In genomic region chr16:48720266-48720665, GRCh38 we compare ENCODE assay signal across 12 cellular contexts.
DNase-seq lines count a peak whose midpoint lies in the region; ATAC-seq and TF ChIP-seq lines count a peak whose summit lies in the region.
"Had no signal": no experiment of that assay in that cellular context is flagged by ENCODE, and none has a peak within 500 bp of the region (broad histone marks: within the 10 kb centered on the region; RNA-seq: fewer than 3 reads in every experiment).

No MANE protein-coding gene starts in this region.

- H3F3A ChIP-seq in SK-N-SH (replicated peaks; ENCODE audit: insufficient read depth) (no peaks in the 10 kb centered on the region), smooth muscle cell (ENCODE audit: low read depth) (no peaks in the 10 kb centered on the region)

- no peak for ATAC-seq in SK-N-SH treated with all-trans-retinoic acid at 6 μM for 48 hours

- no peak overlapping the region for H3K9ac ChIP-seq in SK-N-SH
- no peak overlapping the region for H3K9ac ChIP-seq in smooth muscle cell (ENCODE audit: low read depth)

- no peak for DNase-seq in SK-N-SH
- peak; percentile 20 for DNase-seq in MV-4-11 (lab: John Stamatoyannopoulos, UW)
- peak; percentile 15 to 63 for DNase-seq in T47D (ENCODE audit: low read depth in 1 of 2, low spot score in 1 of 2)
- DNase-seq in retina = peak; percentile 24
- DNase-seq in smooth muscle cell (lab: John Stamatoyannopoulos, UW; ENCODE audit: unreplicated experiment) = no peak
- no peak for DNase-seq in D341Med (ENCODE audit: low spot score)
- DNase-seq in mesenteric fat pad (ENCODE audit: low spot score) = no peak
- DNase-seq: activated CD4-positive, alpha-beta memory T cell treated with anti-CD3 and anti-CD28 coated beads, Interleukin-2, amount 10 ng/mL, durations not matched to agents 7 days and 5 days; activated naive CD8-positive, alpha-beta T cell treated with anti-CD3 and anti-CD28 coated beads, Interleukin-2, amount 10 ng/mL, durations not matched to agents 7 days and 5 days; glutamatergic neuron had no signal

- in situ Hi-C loops in T47D (cut with HindIII; ENCODE audit: low pct_unique_long_range_greater_than_20kb, low sequenced_read_pairs) = no loop called here

- H3K79me2 ChIP-seq in SK-N-SH (ENCODE audit: insufficient read depth) (no peaks in the 10 kb centered on the region), smooth muscle cell (ENCODE audit: low read depth) (no peaks in the 10 kb centered on the region)

- H3K27ac ChIP-seq in SK-N-SH (ENCODE audit: low read depth in 2 of 2, low read length in 1 of 2) (no peak overlapping the region), smooth muscle cell (ENCODE audit: low read depth) (no peak overlapping the region)
- H3K27ac ChIP-seq: prostate gland had no signal

- no peaks in the 10 kb centered on the region for H3K36me3 ChIP-seq in SK-N-SH (replicated peaks in 1 of 2; ENCODE audit: control insufficient read depth in 1 of 2, insufficient read depth in 2 of 2, low read length in 1 of 2)
- no peaks in the 10 kb centered on the region for H3K36me3 ChIP-seq in smooth muscle cell (ENCODE audit: low read depth)
- H3K36me3 ChIP-seq: prostate gland had no signal

- no peak for TF ChIP-seq RAD21 in SK-N-SH (IDR thresholded peaks at IDR 0.05; ENCODE audit: low read length)

- H3K9me3 ChIP-seq in SK-N-SH (no peaks in the 10 kb centered on the region), smooth muscle cell (replicated peaks; ENCODE audit: low read depth) (no peaks in the 10 kb centered on the region)
- H3K9me3 ChIP-seq: prostate gland had no signal

- TF ChIP-seq EP300 in SK-N-SH (IDR thresholded peaks at IDR 0.05; ENCODE audit: borderline replicate concordance in 1 of 2, low read depth in 1 of 2, low read length in 1 of 2) = no peak

- H2AFZ ChIP-seq in SK-N-SH (ENCODE audit: low read depth) (no peak overlapping the region), smooth muscle cell (ENCODE audit: low read depth) (no peak overlapping the region)

- CTCF ChIA-PET in SK-N-SH (lab: Yijun Ruan, JAX) = no interaction called here

- POLR2A ChIA-PET in SK-N-SH (lab: Yijun Ruan, JAX) = no interaction called here

- no peak overlapping the region for H3K4me3 ChIP-seq in SK-N-SH (ENCODE audit: low read depth in 2 of 2, low read length in 1 of 2)
- H3K4me3 ChIP-seq in smooth muscle cell = no peak overlapping the region
- H3K4me3 ChIP-seq: prostate gland had no signal

- no peaks in the 10 kb centered on the region for H3K27me3 ChIP-seq in SK-N-SH (ENCODE audit: insufficient read depth)
- H3K27me3 ChIP-seq in smooth muscle cell (ENCODE audit: low read depth) = no peaks in the 10 kb centered on the region

- H3K9me2 ChIP-seq in SK-N-SH = no peaks in the 10 kb centered on the region

- TF ChIP-seq CTCF in SK-N-SH (IDR thresholded peaks at IDR 0.05) (no peak), smooth muscle cell (IDR thresholded peaks at IDR 0.05; ENCODE audit: borderline replicate concordance, insufficient read depth, poor library complexity, severe bottlenecking) (no peak)

- H4K20me1 ChIP-seq in SK-N-SH (ENCODE audit: insufficient read depth) = no peaks in the 10 kb centered on the region
- H4K20me1 ChIP-seq in smooth muscle cell (ENCODE audit: low read depth) = no peaks in the 10 kb centered on the region

- H3K4me2 ChIP-seq in SK-N-SH = no peak overlapping the region
- no peak overlapping the region for H3K4me2 ChIP-seq in smooth muscle cell

- 13% methylated on average over 9 of the region's 9 CpGs for WGBS in SK-N-SH (ENCODE audit: low lambda C conversion rate)
- 21% methylated on average over 9 of the region's 9 CpGs for WGBS in smooth muscle cell (ENCODE audit: low lambda C conversion rate)

- no peaks in the 10 kb centered on the region for H3K4me1 ChIP-seq in SK-N-SH (ENCODE audit: control insufficient read depth in 1 of 2, insufficient read depth in 2 of 2, low read depth in 1 of 2, low read length in 1 of 2)
- no peaks in the 10 kb centered on the region for H3K4me1 ChIP-seq in smooth muscle cell (ENCODE audit: low read depth)
- H3K4me1 ChIP-seq: prostate gland had no signal

TF ChIP-seq in SK-N-SH, 30 proteins besides CTCF, POLR2A, EP300 and RAD21:
- no peak for TF ChIP-seq USF1 (IDR thresholded peaks at IDR 0.05; ENCODE audit: borderline replicate concordance, low read depth)
- peak; percentile 93 for TF ChIP-seq REST (IDR thresholded peaks at IDR 0.05; ENCODE audit: low read depth, low read length)

TF ChIP-seq in SK-N-SH treated with all-trans-retinoic acid at 6 μM for 48 hours, 23 proteins besides CTCF, POLR2A, EP300 and RAD21 (continues in another document):
- TF ChIP-seq CREB5 (CRISPR knock-in tag; IDR thresholded peaks at IDR 0.05; ENCODE audit: low read depth) (no peak), BACH2 (CRISPR knock-in tag; IDR thresholded peaks at IDR 0.05; ENCODE audit: borderline replicate concordance) (no peak), ARNTL (CRISPR knock-in tag; IDR thresholded peaks at IDR 0.05; ENCODE audit: borderline replicate concordance, low read depth) (no peak), OSR1 (CRISPR knock-in tag; IDR thresholded peaks at IDR 0.05) (no peak), PATZ1 (CRISPR knock-in tag; IDR thresholded peaks at IDR 0.05; ENCODE audit: borderline replicate concordance) (no peak), ZFP3 (CRISPR knock-in tag; IDR thresholded peaks at IDR 0.05) (no peak), TSHZ2 (CRISPR knock-in tag; IDR thresholded peaks at IDR 0.05) (no peak), TCF4 (CRISPR knock-in tag; IDR thresholded peaks at IDR 0.05; ENCODE audit: borderline replicate concordance) (no peak), TOX (CRISPR knock-in tag; IDR thresholded peaks at IDR 0.05; ENCODE audit: borderline replicate concordance) (no peak), ZC3H10 (CRISPR knock-in tag; IDR thresholded peaks at IDR 0.05) (no peak), PPARA (CRISPR knock-in tag; IDR thresholded peaks at IDR 0.05; ENCODE audit: borderline replicate concordance) (no peak), ISL1 (CRISPR knock-in tag; IDR thresholded peaks at IDR 0.05) (no peak), CSRNP3 (CRISPR knock-in tag; IDR thresholded peaks at IDR 0.05) (no peak), GLIS3 (CRISPR knock-in tag; IDR thresholded peaks at IDR 0.05) (no peak)

Comparison
In these comparisons a context has a peak if more than half of its experiments do, and no peak if none do; other contexts are left out.
1. DNase-seq: peak in MV-4-11 (single experiment), T47D (2 of 2) and retina (single experiment); none in SK-N-SH (single experiment), smooth muscle cell (single experiment), D341Med (single experiment) and mesenteric fat pad (single experiment).